Comparison of ENCODE assay signal across 26 cellular contexts in genomic region chr5:40334242-40334635, GRCh38.
"Had no signal": no experiment of that assay in that cellular context is flagged by ENCODE, and none has a peak within 500 bp of the region (broad histone marks: within the 10 kb centered on the region; RNA-seq: fewer than 3 reads in every experiment).

No MANE protein-coding gene starts in this region.

- H3K27me3 ChIP-seq: gastrocnemius medialis, pancreas, right lobe of liver, suprapubic skin, transverse colon, upper lobe of right lung, uterus had no signal

- H3K4me3 Mint-ChIP-seq: naive thymus-derived CD4-positive, alpha-beta T cell; stimulated activated naive CD8-positive, alpha-beta T cell treated with anti-CD3 and anti-CD28 coated beads, Interleukin-15, amount 100 ng/mL, for 72 hours had no signal

- H3K4me1 ChIP-seq: gastrocnemius medialis, pancreas, right lobe of liver, transverse colon, upper lobe of right lung, uterus had no signal

- ATAC-seq: gastrocnemius medialis, left lobe of liver, right lobe of liver, upper lobe of right lung had no signal

- DNase-seq: dorsolateral prefrontal cortex; effector CD4-positive, alpha-beta T cell; erythroblast; gastrocnemius medialis; head of caudate nucleus; kidney; mesendoderm; midbrain; naive thymus-derived CD4-positive, alpha-beta T cell; occipital lobe; pancreas; retina; right lobe of liver; stimulated activated CD4-positive, alpha-beta T cell treated with anti-CD3 and anti-CD28 coated beads, Interleukin-12 subunit alpha, Interleukin-12 subunit beta, amount 100 ng/mL, for 4 hours; stimulated activated CD4-positive, alpha-beta T cell treated with anti-CD3 and anti-CD28 coated beads, Interleukin-1b, Interleukin-23, amount 100 ng/mL, for 48 hours; stimulated activated CD4-positive, alpha-beta T cell treated with anti-CD3 and anti-CD28 coated beads, Interleukin-4, amount 100 ng/mL, for 1 hour; stimulated activated CD8-positive, alpha-beta memory T cell treated with anti-CD3 and anti-CD28 coated beads, Interleukin-4, amount 100 ng/mL, for 48 hours; stimulated activated naive CD4-positive, alpha-beta T cell; stimulated activated naive CD8-positive, alpha-beta T cell treated with anti-CD3 and anti-CD28 coated beads, Interleukin-15, amount 100 ng/mL, for 72 hours; transverse colon; upper lobe of right lung; uterus had no signal

- FAIRE-seq: colon, kidney, pancreas had no signal

- H3K36me3 ChIP-seq: gastrocnemius medialis, pancreas, right lobe of liver, suprapubic skin, transverse colon, upper lobe of right lung, uterus had no signal

- H3K4me3 ChIP-seq: dorsolateral prefrontal cortex, gastrocnemius medialis, pancreas, right lobe of liver, smooth muscle cell, suprapubic skin, transverse colon, upper lobe of right lung, uterus had no signal

- H3K27me3 Mint-ChIP-seq: naive thymus-derived CD4-positive, alpha-beta T cell; stimulated activated naive CD8-positive, alpha-beta T cell treated with anti-CD3 and anti-CD28 coated beads, Interleukin-15, amount 100 ng/mL, for 72 hours had no signal

- H3K27ac ChIP-seq: dorsolateral prefrontal cortex, gastrocnemius medialis, pancreas, right lobe of liver, suprapubic skin, transverse colon, uterus had no signal

- H3K27ac Mint-ChIP-seq: naive thymus-derived CD4-positive, alpha-beta T cell; stimulated activated naive CD8-positive, alpha-beta T cell treated with anti-CD3 and anti-CD28 coated beads, Interleukin-15, amount 100 ng/mL, for 72 hours had no signal
